In genomic region chr1:35269190-35269988, GRCh38 we compare ENCODE assay signal across 8 cellular contexts. TPM values are rescaled to one million over a fixed set of nuclear protein-coding genes. Genes with fewer than 3 reads are reported as not detected.
DNase-seq lines count a peak whose midpoint lies in the region; ATAC-seq and TF ChIP-seq lines count a peak whose summit lies in the region.

No MANE protein-coding gene starts in this region.

- H3K4me3 Mint-ChIP-seq in CD8-positive, alpha-beta memory T cell, result peak overlapping the region; percentile 87 to 95 (median 89)
- H3K4me3 Mint-ChIP-seq in activated naive CD8-positive, alpha-beta T cell treated with anti-CD3 and anti-CD28 coated beads, Interleukin-2, amount 50 U/mL, for 24 hours, result peak overlapping the region; percentile 84

- ATAC-seq in activated naive CD8-positive, alpha-beta T cell treated with anti-CD3 and anti-CD28 coated beads, Interleukin-2, amount 50 U/mL, for 24 hours, result no peak
- no peak for ATAC-seq in GM19351 (IDR thresholded peaks at IDR 0.05; ENCODE audit: unreplicated experiment)

- H3K9me3 ChIP-seq in CD8-positive, alpha-beta memory T cell (ENCODE audit: low read length), result no peaks in the 10 kb centered on the region
- no peaks in the 10 kb centered on the region for H3K9me3 ChIP-seq in suprapubic skin

- H3K27ac ChIP-seq in CD8-positive, alpha-beta memory T cell (ENCODE audit: low read depth, low read length), result peak overlapping the region; percentile 76
- H3K27ac ChIP-seq in HL-60 (replicated peaks), result peak overlapping the region; percentile 84
- peak overlapping the region; percentile 95 for H3K27ac ChIP-seq in suprapubic skin

- H3K4me3 ChIP-seq in CD8-positive, alpha-beta memory T cell (ENCODE audit: low read length), result peak overlapping the region; percentile 52
- H3K4me3 ChIP-seq in HL-60 (replicated peaks; ENCODE audit: insufficient read depth, low read length) (peak overlapping the region; percentile 90), kidney epithelial cell (ENCODE audit: low read depth, low read length) (peak overlapping the region; percentile 95), suprapubic skin (peak overlapping the region; percentile 99)

- TF ChIP-seq POLR2A in suprapubic skin (IDR thresholded peaks at IDR 0.05), result no peak

- DNase-seq in CD8-positive, alpha-beta memory T cell, result no peak
- peak; percentile 7 to 34 for DNase-seq in HL-60 (ENCODE audit: low read depth in 1 of 2, low spot score in 1 of 2)
- peak; percentile 6 for DNase-seq in activated naive CD8-positive, alpha-beta T cell treated with anti-CD3 and anti-CD28 coated beads, Interleukin-2, amount 50 U/mL, for 24 hours
- DNase-seq in kidney epithelial cell (ENCODE audit: low read depth), result no peak
- no peak for DNase-seq in suprapubic skin (ENCODE audit: low spot score in 2 of 2)
- DNase-seq in hippocampal formation (lab: John Stamatoyannopoulos, UW), result no peak
- DNase-seq in stimulated activated naive CD4-positive, alpha-beta T cell treated with Interleukin-2 at 50 U/mL for 16 hours (lab: John Stamatoyannopoulos, UW), result no peak

- peaks cover 15% of the 10 kb centered on the region for H3K4me1 ChIP-seq in CD8-positive, alpha-beta memory T cell (ENCODE audit: insufficient read depth, low read length)
- peaks cover 36% of the 10 kb centered on the region for H3K4me1 ChIP-seq in suprapubic skin

- H3K27me3 Mint-ChIP-seq in CD8-positive, alpha-beta memory T cell, result peaks cover 9 to 13% of the 10 kb centered on the region in 2 donors
- H3K27me3 Mint-ChIP-seq in activated naive CD8-positive, alpha-beta T cell treated with anti-CD3 and anti-CD28 coated beads, Interleukin-2, amount 50 U/mL, for 24 hours, result peaks cover 7% of the 10 kb centered on the region

- peaks cover 25 to 46% (median 38%) of the 10 kb centered on the region in 3 donors for H3K4me1 Mint-ChIP-seq in CD8-positive, alpha-beta memory T cell
- H3K4me1 Mint-ChIP-seq in activated naive CD8-positive, alpha-beta T cell treated with anti-CD3 and anti-CD28 coated beads, Interleukin-2, amount 50 U/mL, for 24 hours, result peaks cover 32% of the 10 kb centered on the region

- peak overlapping the region in 7 of 8 donors; percentile 66 to 93 (median 81) for H3K27ac Mint-ChIP-seq in CD8-positive, alpha-beta memory T cell
- peak overlapping the region; percentile 60 for H3K27ac Mint-ChIP-seq in activated naive CD8-positive, alpha-beta T cell treated with anti-CD3 and anti-CD28 coated beads, Interleukin-2, amount 50 U/mL, for 24 hours

- POLR2A ChIA-PET in CD8-positive, alpha-beta memory T cell (lab: Charles Lee), result no interaction called here

- H3K36me3 Mint-ChIP-seq in CD8-positive, alpha-beta memory T cell, result peaks cover 0 to 10% (median 2%) of the 10 kb centered on the region in 3 donors
- H3K36me3 Mint-ChIP-seq in activated naive CD8-positive, alpha-beta T cell treated with anti-CD3 and anti-CD28 coated beads, Interleukin-2, amount 50 U/mL, for 24 hours (ENCODE audit: low read depth), result peaks cover 15% of the 10 kb centered on the region

- CTCF ChIA-PET in CD8-positive, alpha-beta memory T cell (lab: Charles Lee), result interaction anchor here (0.9 kb wide), 1 partner anchor 11 kb away, joined by 3 read pairs; no protein-coding TSS in a partner anchor

- TF ChIP-seq CTCF in HL-60 (IDR thresholded peaks at IDR 0.05; ENCODE audit: insufficient read depth, low read length), result no peak
- no peak for TF ChIP-seq CTCF in kidney epithelial cell (IDR thresholded peaks at IDR 0.05; ENCODE audit: insufficient read depth, low read length, poor library complexity, severe bottlenecking)
- TF ChIP-seq CTCF in suprapubic skin (IDR thresholded peaks at IDR 0.05), result no peak

- no peaks in the 10 kb centered on the region for H3K27me3 ChIP-seq in CD8-positive, alpha-beta memory T cell (ENCODE audit: insufficient read depth, low read length, poor library complexity, severe bottlenecking)
- H3K27me3 ChIP-seq in HL-60 (ENCODE audit: insufficient read depth, poor library complexity, severe bottlenecking) (no peaks in the 10 kb centered on the region), kidney epithelial cell (ENCODE audit: control insufficient read depth, insufficient read depth, low read length) (no peaks in the 10 kb centered on the region), suprapubic skin (no peaks in the 10 kb centered on the region)

- no peak for TF ChIP-seq EP300 in suprapubic skin (IDR thresholded peaks at IDR 0.05)

- WGBS in suprapubic skin, result 3% methylated on average over 19 of the region's 24 CpGs

- no peaks in the 10 kb centered on the region for H3K36me3 ChIP-seq in CD8-positive, alpha-beta memory T cell (ENCODE audit: insufficient read depth, low read length)
- H3K36me3 ChIP-seq in kidney epithelial cell (ENCODE audit: control insufficient read depth, insufficient read depth, low read length), result no peaks in the 10 kb centered on the region
- H3K36me3 ChIP-seq in suprapubic skin, result no peaks in the 10 kb centered on the region

- H3K9me3 Mint-ChIP-seq in CD8-positive, alpha-beta memory T cell, result peaks cover 0 to 2% (median 0%) of the 10 kb centered on the region in 5 donors
- H3K9me3 Mint-ChIP-seq in activated naive CD8-positive, alpha-beta T cell treated with anti-CD3 and anti-CD28 coated beads, Interleukin-2, amount 50 U/mL, for 24 hours, result peaks cover 5% of the 10 kb centered on the region

RNA-seq across cellular contexts. Expression of gene ZMYM4, which starts 0.9 kb away (rescaled TPM):
- 10 to 100 TPM; 25.5 to 30.9 TPM for total RNA-seq in CD8-positive, alpha-beta memory T cell
- 26.2 TPM for polyA plus RNA-seq in CD8-positive, alpha-beta memory T cell
- total RNA-seq in kidney epithelial cell, result 30.3 and 35.1 TPM in 2 replicates
- total RNA-seq in suprapubic skin, result 10 to 100 TPM; 16.9 to 43.0 (median 19.6) TPM

Comparison
In these comparisons a context has a peak if more than half of its experiments do, and no peak if none do; other contexts are left out.
1. DNase-seq: peak in HL-60 (2 of 2) and activated naive CD8-positive, alpha-beta T cell treated with anti-CD3 and anti-CD28 coated beads, Interleukin-2, amount 50 U/mL, for 24 hours (single experiment); none in CD8-positive, alpha-beta memory T cell (0 of 5), kidney epithelial cell (single experiment), suprapubic skin (0 of 2), hippocampal formation (0 of 2) and stimulated activated naive CD4-positive, alpha-beta T cell treated with Interleukin-2 at 50 U/mL for 16 hours (single experiment).
2. Peak in every context shown above with its lines, with median percentiles within 50 percentile points of each other: H3K27ac ChIP-seq and H3K4me3 ChIP-seq.